In the genomic region with DNA sequence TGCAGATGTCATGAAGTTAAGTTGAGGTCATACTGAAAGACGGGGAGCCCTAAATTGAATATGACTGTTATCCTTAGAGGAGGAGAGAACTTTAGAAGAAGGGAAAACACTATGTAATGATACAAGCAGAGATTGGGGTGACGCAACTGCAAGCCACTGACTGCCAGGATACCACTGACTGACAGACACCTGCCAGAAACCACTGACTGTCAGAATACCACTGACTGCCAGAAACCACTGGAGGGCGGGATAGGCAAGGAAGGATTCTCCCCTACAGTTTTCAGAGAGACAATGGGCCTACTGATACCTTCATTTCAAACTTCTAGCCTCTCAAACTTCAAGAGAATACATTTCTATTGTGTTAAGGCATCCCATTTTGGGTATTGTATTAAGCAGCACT, we compare ENCODE assay signal across 9 cellular contexts.
A peak's percentile ranks its signal among the peaks of the same experiment; 100 is the strongest.
DNase-seq lines count a peak whose midpoint lies in the region; ATAC-seq, FAIRE-seq and TF ChIP-seq lines count a peak whose summit lies in the region.
"Had no signal": no experiment of that assay in that cellular context is flagged by ENCODE, and none has a peak within 500 bp of the region (broad histone marks: within the 10 kb centered on the region; RNA-seq: fewer than 3 reads in every experiment).

No MANE protein-coding gene starts in this region.

- H3K27ac ChIP-seq in liver (ENCODE audit: low read depth in 1 of 2, low read length in 2 of 2), result no peak overlapping the region
- H3K27ac ChIP-seq in psoas muscle, result no peak overlapping the region
- no peak overlapping the region for H3K27ac ChIP-seq in kidney (ENCODE audit: low read depth in 2 of 2, low read length in 2 of 2)

- no peaks in the 10 kb centered on the region for H3K9me3 ChIP-seq in liver (ENCODE audit: control insufficient read depth in 4 of 4, low read length in 3 of 4)
- no peaks in the 10 kb centered on the region for H3K9me3 ChIP-seq in psoas muscle
- no peaks in the 10 kb centered on the region for H3K9me3 ChIP-seq in kidney (ENCODE audit: control insufficient read depth in 1 of 2, low read length in 2 of 2)

- intact Hi-C loops in psoas muscle (cut with DNase I) (no loop called here), kidney (cut with DNase I) (no loop called here)

- 56% methylated on average over 3 of the region's 3 CpGs for WGBS in liver
- 51 to 67% (median 64%) methylated on average over 3 of the region's 3 CpGs for WGBS in psoas muscle, 3 donors

- H3K36me3 ChIP-seq in liver (ENCODE audit: control insufficient read depth in 4 of 4, insufficient read depth in 3 of 4, low read depth in 1 of 4, low read length in 3 of 4) (no peaks in the 10 kb centered on the region), psoas muscle (ENCODE audit: insufficient read depth in 1 of 2, low read depth in 1 of 2) (no peaks in the 10 kb centered on the region), kidney (ENCODE audit: control insufficient read depth in 1 of 2, insufficient read depth in 2 of 2, low read length in 2 of 2) (no peaks in the 10 kb centered on the region)

- peak; percentile 18 for TF ChIP-seq CTCF in liver (IDR thresholded peaks at IDR 0.05; ENCODE audit: low read depth, low read length, missing input control)
- no peak for TF ChIP-seq CTCF in psoas muscle (IDR thresholded peaks at IDR 0.05)
- no peak for TF ChIP-seq CTCF in kidney (IDR thresholded peaks at IDR 0.05; ENCODE audit: borderline replicate concordance, extremely low read depth, insufficient read depth)

- no peaks in the 10 kb centered on the region for H3K27me3 ChIP-seq in liver (ENCODE audit: control insufficient read depth in 4 of 4, insufficient read depth in 4 of 4, low read length in 3 of 4)
- no peaks in the 10 kb centered on the region for H3K27me3 ChIP-seq in psoas muscle (ENCODE audit: insufficient read depth in 3 of 3, low read length in 2 of 3)

- in situ Hi-C loops in SK-MEL-5 (cut with HindIII; ENCODE audit: low pct_unique_long_range_greater_than_20kb, low sequenced_read_pairs), result no loop called here

- TF ChIP-seq RAD21 in liver (IDR thresholded peaks at IDR 0.05), result peak; percentile 31 to 76

- H3K4me3 ChIP-seq in liver (ENCODE audit: low read depth in 1 of 3, low read length in 3 of 3), result no peak overlapping the region
- no peak overlapping the region for H3K4me3 ChIP-seq in psoas muscle
- H3K4me3 ChIP-seq in kidney (ENCODE audit: low read length in 2 of 2), result no peak overlapping the region

- ATAC-seq in GM21576 (IDR thresholded peaks at IDR 0.05; ENCODE audit: unreplicated experiment) (no peak), psoas muscle (no peak), GM18861 (IDR thresholded peaks at IDR 0.05; ENCODE audit: unreplicated experiment) (no peak)

- H3K4me1 ChIP-seq in liver (ENCODE audit: control insufficient read depth in 4 of 4, insufficient read depth in 4 of 4, low read length in 3 of 4) (no peaks in the 10 kb centered on the region), psoas muscle (no peaks in the 10 kb centered on the region), kidney (ENCODE audit: control insufficient read depth in 1 of 2, insufficient read depth in 1 of 2, low read depth in 1 of 2, low read length in 2 of 2) (no peaks in the 10 kb centered on the region)

- H3K9ac ChIP-seq in liver (ENCODE audit: low read depth in 1 of 2, low read length in 2 of 2), result no peak overlapping the region
- H3K9ac ChIP-seq in kidney (ENCODE audit: low read length in 2 of 2), result no peak overlapping the region

- FAIRE-seq in kidney (lab: Jason Lieb, UNC), result no peak

- DNase-seq in DMS153 (lab: John Stamatoyannopoulos, UW) (peak; percentile 53), HK-2 (ENCODE audit: unreplicated experiment) (peak; percentile 60), SK-MEL-5 (ENCODE audit: low read depth, low spot score) (peak; percentile 83), psoas muscle (no peak), kidney (no peak)
- DNase-seq: NCI-H510A treated with DMSO at 0.1 percent for 48 hours had no signal

TF ChIP-seq in liver, 16 proteins besides CTCF, POLR2A, EP300 and RAD21:
- no peak for TF ChIP-seq TAF1 (conservative IDR thresholded peaks at IDR 0.05)
- no peak for TF ChIP-seq FOXA2 (IDR thresholded peaks at IDR 0.05)
- TF ChIP-seq, protein P1, sequence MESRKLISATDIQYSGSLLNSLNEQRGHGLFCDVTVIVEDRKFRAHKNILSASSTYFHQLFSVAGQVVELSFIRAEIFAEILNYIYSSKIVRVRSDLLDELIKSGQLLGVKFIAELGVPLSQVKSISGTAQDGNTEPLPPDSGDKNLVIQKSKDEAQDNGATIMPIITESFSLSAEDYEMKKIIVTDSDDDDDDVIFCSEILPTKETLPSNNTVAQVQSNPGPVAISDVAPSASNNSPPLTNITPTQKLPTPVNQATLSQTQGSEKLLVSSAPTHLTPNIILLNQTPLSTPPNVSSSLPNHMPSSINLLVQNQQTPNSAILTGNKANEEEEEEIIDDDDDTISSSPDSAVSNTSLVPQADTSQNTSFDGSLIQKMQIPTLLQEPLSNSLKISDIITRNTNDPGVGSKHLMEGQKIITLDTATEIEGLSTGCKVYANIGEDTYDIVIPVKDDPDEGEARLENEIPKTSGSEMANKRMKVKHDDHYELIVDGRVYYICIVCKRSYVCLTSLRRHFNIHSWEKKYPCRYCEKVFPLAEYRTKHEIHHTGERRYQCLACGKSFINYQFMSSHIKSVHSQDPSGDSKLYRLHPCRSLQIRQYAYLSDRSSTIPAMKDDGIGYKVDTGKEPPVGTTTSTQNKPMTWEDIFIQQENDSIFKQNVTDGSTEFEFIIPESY (IDR thresholded peaks at IDR 0.05), result no peak
- TF ChIP-seq HNF4A (conservative IDR thresholded peaks at IDR 0.05), result no peak
- no peak for TF ChIP-seq SP1 (IDR thresholded peaks at IDR 0.05)
- no peak for TF ChIP-seq FOXA1 (IDR thresholded peaks at IDR 0.05)
- no peak for TF ChIP-seq GABPA (IDR thresholded peaks at IDR 0.05 in 1 of 2, conservative IDR thresholded peaks at IDR 0.05 in 1 of 2)
- no peak for TF ChIP-seq EGR1 (IDR thresholded peaks at IDR 0.05; ENCODE audit: low read depth in 2 of 2)
- TF ChIP-seq, protein P2, sequence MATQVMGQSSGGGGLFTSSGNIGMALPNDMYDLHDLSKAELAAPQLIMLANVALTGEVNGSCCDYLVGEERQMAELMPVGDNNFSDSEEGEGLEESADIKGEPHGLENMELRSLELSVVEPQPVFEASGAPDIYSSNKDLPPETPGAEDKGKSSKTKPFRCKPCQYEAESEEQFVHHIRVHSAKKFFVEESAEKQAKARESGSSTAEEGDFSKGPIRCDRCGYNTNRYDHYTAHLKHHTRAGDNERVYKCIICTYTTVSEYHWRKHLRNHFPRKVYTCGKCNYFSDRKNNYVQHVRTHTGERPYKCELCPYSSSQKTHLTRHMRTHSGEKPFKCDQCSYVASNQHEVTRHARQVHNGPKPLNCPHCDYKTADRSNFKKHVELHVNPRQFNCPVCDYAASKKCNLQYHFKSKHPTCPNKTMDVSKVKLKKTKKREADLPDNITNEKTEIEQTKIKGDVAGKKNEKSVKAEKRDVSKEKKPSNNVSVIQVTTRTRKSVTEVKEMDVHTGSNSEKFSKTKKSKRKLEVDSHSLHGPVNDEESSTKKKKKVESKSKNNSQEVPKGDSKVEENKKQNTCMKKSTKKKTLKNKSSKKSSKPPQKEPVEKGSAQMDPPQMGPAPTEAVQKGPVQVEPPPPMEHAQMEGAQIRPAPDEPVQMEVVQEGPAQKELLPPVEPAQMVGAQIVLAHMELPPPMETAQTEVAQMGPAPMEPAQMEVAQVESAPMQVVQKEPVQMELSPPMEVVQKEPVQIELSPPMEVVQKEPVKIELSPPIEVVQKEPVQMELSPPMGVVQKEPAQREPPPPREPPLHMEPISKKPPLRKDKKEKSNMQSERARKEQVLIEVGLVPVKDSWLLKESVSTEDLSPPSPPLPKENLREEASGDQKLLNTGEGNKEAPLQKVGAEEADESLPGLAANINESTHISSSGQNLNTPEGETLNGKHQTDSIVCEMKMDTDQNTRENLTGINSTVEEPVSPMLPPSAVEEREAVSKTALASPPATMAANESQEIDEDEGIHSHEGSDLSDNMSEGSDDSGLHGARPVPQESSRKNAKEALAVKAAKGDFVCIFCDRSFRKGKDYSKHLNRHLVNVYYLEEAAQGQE (IDR thresholded peaks at IDR 0.05), result no peak
- TF ChIP-seq RXRA (IDR thresholded peaks at IDR 0.05), result no peak
- TF ChIP-seq NR2F2 (IDR thresholded peaks at IDR 0.05), result no peak

Comparison
In these comparisons a context has a peak if more than half of its experiments do, and no peak if none do; other contexts are left out.
1. DNase-seq: peak in DMS153 (single experiment), HK-2 (single experiment) and SK-MEL-5 (single experiment); none in psoas muscle (0 of 2) and kidney (single experiment).